16 cellular contexts compared by ENCODE assay signal in genomic region chr3:145557405-145557804, GRCh38.
DNase-seq lines count a peak whose midpoint lies in the region; ATAC-seq and TF ChIP-seq lines count a peak whose summit lies in the region.
"Had no signal": no experiment of that assay in that cellular context is flagged by ENCODE, and none has a peak within 500 bp of the region (broad histone marks: within the 10 kb centered on the region; RNA-seq: fewer than 3 reads in every experiment).

No MANE protein-coding gene starts in this region.

- H3K4me1 Mint-ChIP-seq in activated naive CD4-positive, alpha-beta T cell treated with anti-CD3 and anti-CD28 coated beads for 36 hours (ENCODE audit: low read depth): no peaks in the 10 kb centered on the region
- H3K4me1 Mint-ChIP-seq: activated CD4-positive, alpha-beta memory T cell treated with anti-CD3 and anti-CD28 coated beads, Interleukin-2, amount 10 ng/mL, durations not matched to agents 7 days and 5 days had no signal

- H3K36me3 ChIP-seq in BLaER1 (no peaks in the 10 kb centered on the region), HUES64 (ENCODE audit: insufficient read depth, low read length) (no peaks in the 10 kb centered on the region), kidney epithelial cell (ENCODE audit: control insufficient read depth, insufficient read depth, low read length) (no peaks in the 10 kb centered on the region), Peyer's patch (no peaks in the 10 kb centered on the region)

- intact Hi-C loops in activated naive CD4-positive, alpha-beta T cell treated with anti-CD3 and anti-CD28 coated beads for 36 hours (cut with micrococcal nuclease): no loop called here

- H3K27ac Mint-ChIP-seq in activated naive CD4-positive, alpha-beta T cell treated with anti-CD3 and anti-CD28 coated beads for 36 hours: no peak overlapping the region
- H3K27ac Mint-ChIP-seq: activated CD4-positive, alpha-beta memory T cell treated with anti-CD3 and anti-CD28 coated beads, Interleukin-2, amount 10 ng/mL, durations not matched to agents 7 days and 5 days; progenitor cell of endocrine pancreas; stimulated activated naive CD8-positive, alpha-beta T cell treated with anti-CD3 and anti-CD28 coated beads, Interleukin-15, Interleukin-2, amounts not matched to agents 100 ng/mL and 50 ng/mL, for 24 hours had no signal

- WGBS in HUES64: 33% methylated on average over 2 of the region's 2 CpGs

- ATAC-seq in GM21737 (IDR thresholded peaks at IDR 0.05; ENCODE audit: unreplicated experiment): no peak
- ATAC-seq: Panc1 had no signal

- H3K4me2 ChIP-seq in BLaER1: peak overlapping the region; percentile 55

- no peaks in the 10 kb centered on the region for H3K27me3 Mint-ChIP-seq in activated naive CD4-positive, alpha-beta T cell treated with anti-CD3 and anti-CD28 coated beads for 36 hours (ENCODE audit: low read depth)
- H3K27me3 Mint-ChIP-seq: activated CD4-positive, alpha-beta memory T cell treated with anti-CD3 and anti-CD28 coated beads, Interleukin-2, amount 10 ng/mL, durations not matched to agents 7 days and 5 days; progenitor cell of endocrine pancreas; stimulated activated naive CD8-positive, alpha-beta T cell treated with anti-CD3 and anti-CD28 coated beads, Interleukin-15, Interleukin-2, amounts not matched to agents 100 ng/mL and 50 ng/mL, for 24 hours had no signal

- peaks cover 13% of the 10 kb centered on the region for H3K9me3 Mint-ChIP-seq in activated naive CD4-positive, alpha-beta T cell treated with anti-CD3 and anti-CD28 coated beads for 36 hours

- no peak overlapping the region for H3K9ac ChIP-seq in BLaER1
- H3K9ac ChIP-seq in HUES64 (ENCODE audit: low read depth, low read length): no peak overlapping the region

- H3K4me3 Mint-ChIP-seq in activated naive CD4-positive, alpha-beta T cell treated with anti-CD3 and anti-CD28 coated beads for 36 hours: no peak overlapping the region
- H3K4me3 Mint-ChIP-seq: activated CD4-positive, alpha-beta memory T cell treated with anti-CD3 and anti-CD28 coated beads, Interleukin-2, amount 10 ng/mL, durations not matched to agents 7 days and 5 days; stimulated activated naive CD8-positive, alpha-beta T cell treated with anti-CD3 and anti-CD28 coated beads, Interleukin-15, Interleukin-2, amounts not matched to agents 100 ng/mL and 50 ng/mL, for 24 hours had no signal

- H3K9me3 ChIP-seq in BLaER1: no peaks in the 10 kb centered on the region
- 0 out of 2 replicates have a peak, but pooled peaks cover 2% of the 10 kb centered on the region for H3K9me3 ChIP-seq in HUES64 (ENCODE audit: insufficient read depth, low read depth, low read length)
- no peaks in the 10 kb centered on the region for H3K9me3 ChIP-seq in Peyer's patch

- no peak for TF ChIP-seq POLR2A in Peyer's patch (IDR thresholded peaks at IDR 0.05)

- H3K36me3 Mint-ChIP-seq in activated naive CD4-positive, alpha-beta T cell treated with anti-CD3 and anti-CD28 coated beads for 36 hours (ENCODE audit: low read depth): no peaks in the 10 kb centered on the region

- TF ChIP-seq CTCF in kidney epithelial cell (IDR thresholded peaks at IDR 0.05; ENCODE audit: insufficient read depth, low read length, poor library complexity, severe bottlenecking) (no peak), Peyer's patch (IDR thresholded peaks at IDR 0.05) (no peak)

- no peak overlapping the region for H3K27ac ChIP-seq in BLaER1
- peak overlapping the region; percentile 88; the same call in 1 of the 2 replicates for H3K27ac ChIP-seq in HUES64 (ENCODE audit: low read depth, low read length)
- no peak overlapping the region for H3K27ac ChIP-seq in Peyer's patch
- H3K27ac ChIP-seq: epithelial cell of prostate had no signal

- no peak overlapping the region for H3K4me3 ChIP-seq in BLaER1
- no peak overlapping the region for H3K4me3 ChIP-seq in HUES64 (ENCODE audit: low read length)
- no peak overlapping the region for H3K4me3 ChIP-seq in kidney epithelial cell (ENCODE audit: low read depth, low read length)
- no peak overlapping the region for H3K4me3 ChIP-seq in Peyer's patch

- H3K27me3 ChIP-seq in BLaER1 (no peaks in the 10 kb centered on the region), HUES64 (ENCODE audit: insufficient read depth, low read length) (no peaks in the 10 kb centered on the region), kidney epithelial cell (ENCODE audit: control insufficient read depth, insufficient read depth, low read length) (no peaks in the 10 kb centered on the region), Peyer's patch (no peaks in the 10 kb centered on the region)

- CTCF ChIA-PET in activated naive CD4-positive, alpha-beta T cell treated with anti-CD3 and anti-CD28 coated beads for 36 hours (lab: Charles Lee): no interaction called here

- peak; percentile 61 for DNase-seq in astrocyte of the hippocampus (ENCODE audit: low read depth, low spot score)
- peak; percentile 4 for DNase-seq in kidney epithelial cell (ENCODE audit: low read depth)
- DNase-seq in stimulated activated CD8-positive, alpha-beta memory T cell treated with anti-CD3 and anti-CD28 coated beads, Interleukin-4, amount 100 ng/mL, for 48 hours: no peak
- DNase-seq in Peyer's patch: no peak
- no peak for DNase-seq in activated naive CD4-positive, alpha-beta T cell treated with anti-CD3 and anti-CD28 coated beads for 36 hours
- DNase-seq: activated CD4-positive, alpha-beta memory T cell treated with anti-CD3 and anti-CD28 coated beads, Interleukin-2, amount 10 ng/mL, durations not matched to agents 7 days and 5 days; activated effector memory CD4-positive, alpha-beta T cell treated with anti-CD3 and anti-CD28 coated beads, Interleukin-2, amount 50 U/mL, for 16 hours; cerebellar nuclear complex; stimulated activated CD4-positive, alpha-beta T cell treated with anti-CD3 and anti-CD28 coated beads, Interleukin-4, amount 100 ng/mL, for 1 hour had no signal

- H3K4me1 ChIP-seq in BLaER1: peaks cover 17% of the 10 kb centered on the region
- H3K4me1 ChIP-seq in HUES64 (ENCODE audit: insufficient read depth, low read length): peaks cover 15% of the 10 kb centered on the region
- no peaks in the 10 kb centered on the region for H3K4me1 ChIP-seq in Peyer's patch

- H4K20me1 ChIP-seq in BLaER1: no peaks in the 10 kb centered on the region

Comparison
In these comparisons a context has a peak if more than half of its experiments do, and no peak if none do; other contexts are left out.
1. DNase-seq: peak in astrocyte of the hippocampus (single experiment) and kidney epithelial cell (single experiment); none in stimulated activated CD8-positive, alpha-beta memory T cell treated with anti-CD3 and anti-CD28 coated beads, Interleukin-4, amount 100 ng/mL, for 48 hours (single experiment), Peyer's patch (0 of 3) and activated naive CD4-positive, alpha-beta T cell treated with anti-CD3 and anti-CD28 coated beads for 36 hours (single experiment).